11 cellular contexts compared by ENCODE assay signal in the genomic region with DNA sequence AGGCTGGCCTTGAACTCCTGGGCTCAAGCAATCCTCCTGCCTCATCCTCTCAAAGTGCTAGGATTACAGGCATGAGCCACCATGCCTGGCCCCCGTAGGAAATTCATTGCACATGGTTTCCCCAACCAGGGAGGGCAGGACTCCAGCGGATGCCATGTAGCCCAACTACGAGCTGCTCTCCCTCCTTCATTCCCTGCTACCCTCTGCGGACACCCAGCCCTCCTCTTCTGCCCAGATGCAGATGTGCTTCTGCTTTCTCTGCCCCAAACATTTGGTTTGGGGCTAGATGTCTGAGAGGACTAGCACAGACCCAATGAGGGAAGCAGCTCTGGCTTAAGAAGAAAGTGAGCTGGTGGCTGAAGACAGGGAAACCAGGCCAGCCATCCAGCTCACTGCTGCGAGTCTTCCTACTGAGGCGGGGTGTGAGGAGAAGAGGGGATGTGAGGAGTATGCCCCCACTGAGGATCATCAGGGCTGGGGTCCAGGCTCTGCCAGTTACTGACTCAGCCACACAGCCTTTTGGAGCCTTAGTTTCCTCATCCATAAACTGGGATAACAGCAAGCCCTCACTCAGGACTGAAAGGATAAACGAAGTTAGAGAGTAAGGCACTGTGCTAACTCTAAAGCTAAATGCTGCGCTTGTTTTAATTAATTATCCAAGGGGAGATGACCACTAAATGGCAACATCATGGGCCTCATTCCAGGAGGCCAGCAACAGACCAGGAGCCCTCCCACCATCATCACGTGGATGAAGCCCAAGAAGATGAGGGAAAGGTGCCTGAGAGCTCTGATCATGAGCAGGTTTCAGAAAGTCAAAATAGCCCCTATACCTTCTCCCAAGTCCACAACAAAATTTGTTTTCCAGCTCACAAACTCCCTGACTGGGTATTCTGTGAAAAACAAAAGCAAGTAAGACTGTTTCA. TPM values are rescaled to one million over a fixed set of nuclear protein-coding genes. Genes with fewer than 3 reads are reported as not detected.
A peak's percentile ranks its signal among the peaks of the same experiment; 100 is the strongest.
DNase-seq lines count a peak whose midpoint lies in the region; ATAC-seq and TF ChIP-seq lines count a peak whose summit lies in the region.
"Had no signal": no experiment of that assay in that cellular context is flagged by ENCODE, and none has a peak within 500 bp of the region (broad histone marks: within the 10 kb centered on the region; RNA-seq: fewer than 3 reads in every experiment).

No MANE protein-coding gene starts in this region.

- H3K27ac Mint-ChIP-seq in T-helper 1 cell treated with Interleukin-12 subunit alpha and Interleukin-12 subunit beta and Interleukin-4 antibody, amounts not matched to agents 30 μg/mL and 1 μg/mL, for 36 hours: peak overlapping the region; percentile 69
- peak overlapping the region; percentile 98 for H3K27ac Mint-ChIP-seq in T-helper 17 cell
- peak overlapping the region; percentile 85 to 89 for H3K27ac Mint-ChIP-seq in stimulated activated naive CD8-positive, alpha-beta T cell treated with anti-CD3 and anti-CD28 coated beads, Interleukin-15, amount 100 ng/mL, for 72 hours

- no peaks in the 10 kb centered on the region for H3K27me3 Mint-ChIP-seq in T-helper 1 cell treated with Interleukin-12 subunit alpha and Interleukin-12 subunit beta and Interleukin-4 antibody, amounts not matched to agents 30 μg/mL and 1 μg/mL, for 36 hours (ENCODE audit: low read depth)
- H3K27me3 Mint-ChIP-seq in T-helper 17 cell: no peaks in the 10 kb centered on the region
- H3K27me3 Mint-ChIP-seq in stimulated activated naive CD8-positive, alpha-beta T cell treated with anti-CD3 and anti-CD28 coated beads, Interleukin-15, amount 100 ng/mL, for 72 hours: no peaks in the 10 kb centered on the region

- H3K9me3 Mint-ChIP-seq in T-helper 1 cell treated with Interleukin-12 subunit alpha and Interleukin-12 subunit beta and Interleukin-4 antibody, amounts not matched to agents 30 μg/mL and 1 μg/mL, for 36 hours: no peaks in the 10 kb centered on the region
- no peaks in the 10 kb centered on the region for H3K9me3 Mint-ChIP-seq in stimulated activated naive CD8-positive, alpha-beta T cell treated with anti-CD3 and anti-CD28 coated beads, Interleukin-15, amount 100 ng/mL, for 72 hours

- ATAC-seq in T-helper 17 cell: no peak
- ATAC-seq in stimulated activated naive CD8-positive, alpha-beta T cell treated with anti-CD3 and anti-CD28 coated beads, Interleukin-15, amount 100 ng/mL, for 72 hours: no peak
- no peak for ATAC-seq in GM21381 (IDR thresholded peaks at IDR 0.05; ENCODE audit: unreplicated experiment)
- ATAC-seq: A549 had no signal

- H3K9me3 ChIP-seq in T-helper 17 cell (ENCODE audit: control insufficient read depth, low read length, poor library complexity, severe bottlenecking): no peaks in the 10 kb centered on the region
- H3K9me3 ChIP-seq: A549, MG63 had no signal

- H3K4me1 Mint-ChIP-seq in T-helper 1 cell treated with Interleukin-12 subunit alpha and Interleukin-12 subunit beta and Interleukin-4 antibody, amounts not matched to agents 30 μg/mL and 1 μg/mL, for 36 hours (ENCODE audit: low read depth): peaks cover 60% of the 10 kb centered on the region
- peaks cover 76% of the 10 kb centered on the region for H3K4me1 Mint-ChIP-seq in T-helper 17 cell
- peaks cover 100% of the 10 kb centered on the region for H3K4me1 Mint-ChIP-seq in stimulated activated naive CD8-positive, alpha-beta T cell treated with anti-CD3 and anti-CD28 coated beads, Interleukin-15, amount 100 ng/mL, for 72 hours

- no peaks in the 10 kb centered on the region for H3K36me3 Mint-ChIP-seq in T-helper 1 cell treated with Interleukin-12 subunit alpha and Interleukin-12 subunit beta and Interleukin-4 antibody, amounts not matched to agents 30 μg/mL and 1 μg/mL, for 36 hours (ENCODE audit: low read depth)
- H3K36me3 Mint-ChIP-seq in T-helper 17 cell (ENCODE audit: low read depth): no peaks in the 10 kb centered on the region

- no peak for TF ChIP-seq CTCF in fibroblast of pulmonary artery (IDR thresholded peaks at IDR 0.05; ENCODE audit: low read length, missing control alignments)

- DNase-seq in T-helper 1 cell (no peak), T-helper 17 cell (no peak), fibroblast of pulmonary artery (ENCODE audit: low read depth) (no peak), SK-N-DZ (ENCODE audit: low spot score) (no peak), NCI-H1092 treated with DMSO at 0.1 percent for 48 hours (lab: John Stamatoyannopoulos, UW) (no peak)
- no peak for DNase-seq in stimulated activated naive CD8-positive, alpha-beta T cell treated with anti-CD3 and anti-CD28 coated beads, Interleukin-15, amount 100 ng/mL, for 72 hours
- DNase-seq: MG63; stimulated activated CD4-positive, alpha-beta T cell treated with anti-CD3 and anti-CD28 coated beads, Interleukin-1b, Interleukin-23, amount 100 ng/mL, for 48 hours had no signal

- H3K4me3 Mint-ChIP-seq in T-helper 1 cell treated with Interleukin-12 subunit alpha and Interleukin-12 subunit beta and Interleukin-4 antibody, amounts not matched to agents 30 μg/mL and 1 μg/mL, for 36 hours: peak overlapping the region; percentile 37
- peak overlapping the region; percentile 80 for H3K4me3 Mint-ChIP-seq in T-helper 17 cell
- H3K4me3 Mint-ChIP-seq in stimulated activated naive CD8-positive, alpha-beta T cell treated with anti-CD3 and anti-CD28 coated beads, Interleukin-15, amount 100 ng/mL, for 72 hours: peak overlapping the region; percentile 72 to 73

- H3K4me3 ChIP-seq in fibroblast of pulmonary artery (replicated peaks; ENCODE audit: low read depth, low read length): peak overlapping the region; percentile 35
- H3K4me3 ChIP-seq: A549, MG63 had no signal

RNA-seq across cellular contexts. Expression of a gene that starts 10.9 kb away (rescaled TPM):
- total RNA-seq in T-helper 17 cell: 100 to 1,000 TPM; 114 to 132 TPM
- polyA plus RNA-seq in SK-N-DZ (2014; cell fraction: cytosol; rRNA removed): 43.8 and 49.4 TPM in 2 replicates
- 45.8 and 57.4 TPM in 2 replicates for polyA plus RNA-seq in SK-N-DZ (2014; cell fraction: nucleus; rRNA removed)

RNA-seq across cellular contexts. Expression of a gene that starts 17.1 kb away (rescaled TPM):
- 1 to 10 TPM; 1.3 to 1.4 TPM for total RNA-seq in T-helper 17 cell
- 0.63 and 1.1 TPM in 2 replicates for polyA plus RNA-seq in SK-N-DZ (2014; cell fraction: cytosol; rRNA removed)
- polyA plus RNA-seq in SK-N-DZ (2014; cell fraction: nucleus; rRNA removed): 4.4 and 4.9 TPM in 2 replicates

RNA-seq across cellular contexts. Expression of a gene that starts 53.0 kb away (rescaled TPM):
- 10 to 100 TPM; 12.5 to 17.9 TPM for total RNA-seq in T-helper 17 cell
- polyA plus RNA-seq in SK-N-DZ (2014; cell fraction: cytosol; rRNA removed): 69.4 and 76.1 TPM in 2 replicates
- polyA plus RNA-seq in SK-N-DZ (2014; cell fraction: nucleus; rRNA removed): 49.0 and 61.3 TPM in 2 replicates
